Comparison of ENCODE assay signal across 19 cellular contexts in the genomic region with DNA sequence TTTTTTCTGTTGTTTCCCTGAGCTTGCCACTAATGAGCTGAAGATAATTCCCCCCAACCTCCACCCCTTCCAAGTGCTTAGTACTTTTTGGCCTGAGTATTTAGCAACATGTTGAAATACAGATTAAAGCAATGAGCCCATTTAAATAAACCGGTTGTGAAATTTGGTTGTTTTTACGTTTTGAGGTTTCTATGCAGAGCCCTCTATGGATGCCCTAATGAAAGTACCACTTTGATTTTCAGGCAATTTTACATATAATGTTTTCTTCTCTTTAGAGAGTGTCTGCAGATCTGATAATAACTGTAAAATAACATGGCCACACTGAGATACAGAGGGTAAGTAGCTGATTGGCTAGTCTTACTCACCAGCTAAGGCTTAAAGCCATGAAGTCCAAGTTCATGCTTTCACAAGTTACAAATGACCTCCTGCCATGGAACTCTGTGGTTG.
DNase-seq lines count a peak whose midpoint lies in the region; ATAC-seq and TF ChIP-seq lines count a peak whose summit lies in the region.
"Had no signal": no experiment of that assay in that cellular context is flagged by ENCODE, and none has a peak within 500 bp of the region (broad histone marks: within the 10 kb centered on the region; RNA-seq: fewer than 3 reads in every experiment).

No MANE protein-coding gene starts in this region.

- no peaks in the 10 kb centered on the region for H3K36me3 ChIP-seq in skeletal muscle satellite cell (ENCODE audit: insufficient read depth, low read length)
- H3K36me3 ChIP-seq: neural progenitor cell, tibial artery had no signal

- no peaks in the 10 kb centered on the region for H3K27me3 ChIP-seq in skeletal muscle satellite cell (ENCODE audit: control insufficient read depth, insufficient read depth, low read length)
- H3K27me3 ChIP-seq: neural progenitor cell, tibial artery had no signal

- peaks cover 0 to 16% of the 10 kb centered on the region in 2 donors for H3K27me3 Mint-ChIP-seq in effector memory CD8-positive, alpha-beta T cell

- H3K9ac ChIP-seq in skeletal muscle satellite cell (ENCODE audit: low read depth, low read length) = peak overlapping the region; percentile 6
- H3K9ac ChIP-seq: neural progenitor cell had no signal

- no peaks in the 10 kb centered on the region for H3K9me3 Mint-ChIP-seq in effector memory CD8-positive, alpha-beta T cell
- H3K9me3 Mint-ChIP-seq: activated CD4-positive, alpha-beta memory T cell treated with anti-CD3 and anti-CD28 coated beads, Interleukin-2, amount 10 ng/mL, durations not matched to agents 7 days and 5 days; activated T-helper 1 cell treated with anti-CD3 and anti-CD28 coated beads, Interleukin-12 subunit alpha, Interleukin-12 subunit beta, Interleukin-2, Interleukin-4 antibody, amounts not matched to agents 30 ng/mL and 10 ng/mL and 1 ng/mL, durations not matched to agents 14 hours and 24 hours and 36 hours; CD4-positive, alpha-beta T cell; memory B cell; neural progenitor cell had no signal

- no peaks in the 10 kb centered on the region for H3K36me3 Mint-ChIP-seq in effector memory CD8-positive, alpha-beta T cell (ENCODE audit: insufficient read depth)
- H3K36me3 Mint-ChIP-seq: memory B cell, neural progenitor cell had no signal

- DNase-seq in NOMO-1 treated with DMSO at 0.1 percent for 48 hours (lab: John Stamatoyannopoulos, UW; ENCODE audit: unreplicated experiment) = peak; percentile 19
- DNase-seq in NOMO-1 treated with dmso at 0.1 percent for 144 hours (lab: John Stamatoyannopoulos, UW; ENCODE audit: unreplicated experiment) = no peak
- peak; percentile 37 for DNase-seq in astrocyte of the cerebellum (ENCODE audit: low read depth)
- DNase-seq in fibroblast of villous mesenchyme (ENCODE audit: low read depth) = peak; percentile 87
- DNase-seq in SHP77 treated with DMSO at 0.1 percent for 48 hours (lab: John Stamatoyannopoulos, UW) = no peak
- no peak for DNase-seq in effector memory CD8-positive, alpha-beta T cell
- DNase-seq in NCI-H1417 treated with DMSO at 0.1 percent for 48 hours (lab: John Stamatoyannopoulos, UW) = no peak
- DNase-seq: activated CD4-positive, alpha-beta memory T cell treated with anti-CD3 and anti-CD28 coated beads, Interleukin-2, amount 10 ng/mL, durations not matched to agents 7 days and 5 days; CD4-positive, alpha-beta T cell; dermis blood vessel endothelial cell; DND-41; foreskin melanocyte; NCI-H1694; NCI-H446 had no signal

- H3K4me3 ChIP-seq in astrocyte of the cerebellum (ENCODE audit: low read depth, low read length) = no peak overlapping the region
- H3K4me3 ChIP-seq in fibroblast of villous mesenchyme (ENCODE audit: low read depth, low read length) = no peak overlapping the region
- H3K4me3 ChIP-seq in skeletal muscle satellite cell (ENCODE audit: low read length) = no peak overlapping the region
- H3K4me3 ChIP-seq: neural progenitor cell, tibial artery had no signal

- peaks cover 52% of the 10 kb centered on the region for H3K4me1 ChIP-seq in skeletal muscle satellite cell (ENCODE audit: control insufficient read depth, insufficient read depth, low read length)
- H3K4me1 ChIP-seq: neural progenitor cell had no signal

- no peaks in the 10 kb centered on the region for H3K9me3 ChIP-seq in skeletal muscle satellite cell (replicated peaks; ENCODE audit: low read length)
- H3K9me3 ChIP-seq: tibial artery had no signal

- ATAC-seq in effector memory CD8-positive, alpha-beta T cell (replicated peaks) = no peak

- H3K27ac Mint-ChIP-seq in effector memory CD8-positive, alpha-beta T cell = no peak overlapping the region
- H3K27ac Mint-ChIP-seq: activated CD4-positive, alpha-beta memory T cell treated with anti-CD3 and anti-CD28 coated beads, Interleukin-2, amount 10 ng/mL, durations not matched to agents 7 days and 5 days; activated T-helper 1 cell treated with anti-CD3 and anti-CD28 coated beads, Interleukin-12 subunit alpha, Interleukin-12 subunit beta, Interleukin-2, Interleukin-4 antibody, amounts not matched to agents 30 ng/mL and 10 ng/mL and 1 ng/mL, durations not matched to agents 14 hours and 24 hours and 36 hours; CD4-positive, alpha-beta T cell; memory B cell; neural progenitor cell had no signal

- in situ Hi-C loops in astrocyte of the cerebellum (cut with HindIII; ENCODE audit: low sequenced_read_pairs) = loop anchor here (5.0 kb wide), 1 partner anchor 37 kb away; no protein-coding TSS in a partner anchor

- TF ChIP-seq CTCF in astrocyte of the cerebellum (IDR thresholded peaks at IDR 0.05; ENCODE audit: low read depth, low read length, missing control alignments) = peak; percentile 7
- TF ChIP-seq CTCF in fibroblast of villous mesenchyme (IDR thresholded peaks at IDR 0.05; ENCODE audit: insufficient read depth, low read depth, low read length) = peak; percentile 17

- no peak overlapping the region for H3K4me3 Mint-ChIP-seq in effector memory CD8-positive, alpha-beta T cell
- H3K4me3 Mint-ChIP-seq: activated CD4-positive, alpha-beta memory T cell treated with anti-CD3 and anti-CD28 coated beads, Interleukin-2, amount 10 ng/mL, durations not matched to agents 7 days and 5 days; activated T-helper 1 cell treated with anti-CD3 and anti-CD28 coated beads, Interleukin-12 subunit alpha, Interleukin-12 subunit beta, Interleukin-2, Interleukin-4 antibody, amounts not matched to agents 30 ng/mL and 10 ng/mL and 1 ng/mL, durations not matched to agents 14 hours and 24 hours and 36 hours; CD4-positive, alpha-beta T cell; memory B cell; neural progenitor cell had no signal

- H3K4me2 ChIP-seq in skeletal muscle satellite cell (ENCODE audit: low read length) = peak overlapping the region; percentile 3
- H3K4me2 ChIP-seq: neural progenitor cell had no signal

- H3K4me1 Mint-ChIP-seq in effector memory CD8-positive, alpha-beta T cell (ENCODE audit: low read depth in 2 of 2) = no peaks in the 10 kb centered on the region
- H3K4me1 Mint-ChIP-seq: activated CD4-positive, alpha-beta memory T cell treated with anti-CD3 and anti-CD28 coated beads, Interleukin-2, amount 10 ng/mL, durations not matched to agents 7 days and 5 days; memory B cell had no signal

Comparison
In these comparisons a context has a peak if more than half of its experiments do, and no peak if none do; other contexts are left out.
1. DNase-seq: peak in NOMO-1 treated with DMSO at 0.1 percent for 48 hours (single experiment), astrocyte of the cerebellum (single experiment) and fibroblast of villous mesenchyme (single experiment); none in NOMO-1 treated with dmso at 0.1 percent for 144 hours (single experiment), SHP77 treated with DMSO at 0.1 percent for 48 hours (single experiment), effector memory CD8-positive, alpha-beta T cell (0 of 3) and NCI-H1417 treated with DMSO at 0.1 percent for 48 hours (single experiment).